In genomic region chr15:85541744-85542143, GRCh38 we compare ENCODE assay signal across 8 cellular contexts.
DNase-seq lines count a peak whose midpoint lies in the region; ATAC-seq and TF ChIP-seq lines count a peak whose summit lies in the region.

No MANE protein-coding gene starts in this region.

- H3K4me1 Mint-ChIP-seq in T-helper 1 cell treated with Interleukin-12 subunit alpha and Interleukin-12 subunit beta and Interleukin-4 antibody, amounts not matched to agents 30 μg/mL and 1 μg/mL, for 36 hours (ENCODE audit: low read depth), result peaks cover 62% of the 10 kb centered on the region
- H3K4me1 Mint-ChIP-seq in nephron progenitor cell, result peaks cover 66% of the 10 kb centered on the region
- peaks cover 46% of the 10 kb centered on the region in 2 donors for H3K4me1 Mint-ChIP-seq in immature natural killer cell

- peak overlapping the region; percentile 29 for H3K27ac Mint-ChIP-seq in T-helper 1 cell treated with Interleukin-12 subunit alpha and Interleukin-12 subunit beta and Interleukin-4 antibody, amounts not matched to agents 30 μg/mL and 1 μg/mL, for 36 hours
- H3K27ac Mint-ChIP-seq in nephron progenitor cell, result peak overlapping the region; percentile 43
- H3K27ac Mint-ChIP-seq in immature natural killer cell, result peak overlapping the region in 2 of 6 donors; percentile 7 to 53

- WGBS in thyroid gland, 2 donors, result 78 to 84% methylated on average over 1 of the region's 1 CpG

- H3K4me3 Mint-ChIP-seq in T-helper 1 cell treated with Interleukin-12 subunit alpha and Interleukin-12 subunit beta and Interleukin-4 antibody, amounts not matched to agents 30 μg/mL and 1 μg/mL, for 36 hours, result no peak overlapping the region
- H3K4me3 Mint-ChIP-seq in nephron progenitor cell (no peak overlapping the region), immature natural killer cell (no peak overlapping the region)

- peak; percentile 53 for ATAC-seq in GM21717 (IDR thresholded peaks at IDR 0.05; ENCODE audit: unreplicated experiment)

- no peaks in the 10 kb centered on the region for H3K27me3 Mint-ChIP-seq in T-helper 1 cell treated with Interleukin-12 subunit alpha and Interleukin-12 subunit beta and Interleukin-4 antibody, amounts not matched to agents 30 μg/mL and 1 μg/mL, for 36 hours (ENCODE audit: low read depth)
- H3K27me3 Mint-ChIP-seq in nephron progenitor cell (ENCODE audit: low read depth, poor library complexity), result no peaks in the 10 kb centered on the region
- H3K27me3 Mint-ChIP-seq in immature natural killer cell (ENCODE audit: low read depth in 3 of 3), result peaks cover 0 to 1% (median 0%) of the 10 kb centered on the region in 3 donors

- TF ChIP-seq POLR2A in thyroid gland (IDR thresholded peaks at IDR 0.05), result no peak

- intact Hi-C loops in thyroid gland (cut with DNase I), result no loop called here

- H3K36me3 Mint-ChIP-seq in T-helper 1 cell treated with Interleukin-12 subunit alpha and Interleukin-12 subunit beta and Interleukin-4 antibody, amounts not matched to agents 30 μg/mL and 1 μg/mL, for 36 hours (ENCODE audit: low read depth), result peaks cover 18% of the 10 kb centered on the region
- peaks cover 54% of the 10 kb centered on the region for H3K36me3 Mint-ChIP-seq in nephron progenitor cell (ENCODE audit: low read depth)
- peaks cover 0 to 6% (median 4%) of the 10 kb centered on the region in 3 donors for H3K36me3 Mint-ChIP-seq in immature natural killer cell

- TF ChIP-seq CTCF in nephron progenitor cell (IDR thresholded peaks at IDR 0.05) (no peak), thyroid gland (IDR thresholded peaks at IDR 0.05) (no peak)

- no peaks in the 10 kb centered on the region for H3K36me3 ChIP-seq in thyroid gland

- H3K4me3 ChIP-seq in thyroid gland (replicated peaks in 1 of 3), result no peak overlapping the region

- DNase-seq in NCI-H748 (lab: John Stamatoyannopoulos, UW; ENCODE audit: unreplicated experiment), result peak; percentile 25
- no peak for DNase-seq in NCI-H748 treated with DMSO at 0.1 percent for 48 hours (lab: John Stamatoyannopoulos, UW)
- no peak for DNase-seq in nephron progenitor cell
- DNase-seq in immature natural killer cell, result no peak
- DNase-seq in cerebellum (ENCODE audit: low spot score), result no peak
- no peak for DNase-seq in thyroid gland

- H3K27ac ChIP-seq in thyroid gland, result peak overlapping the region in 1 of 3 donors; percentile 83

- no peaks in the 10 kb centered on the region for H3K27me3 ChIP-seq in thyroid gland

- no peaks in the 10 kb centered on the region for H3K9me3 Mint-ChIP-seq in T-helper 1 cell treated with Interleukin-12 subunit alpha and Interleukin-12 subunit beta and Interleukin-4 antibody, amounts not matched to agents 30 μg/mL and 1 μg/mL, for 36 hours
- H3K9me3 Mint-ChIP-seq in nephron progenitor cell, result no peaks in the 10 kb centered on the region
- H3K9me3 Mint-ChIP-seq in immature natural killer cell, result no peaks in the 10 kb centered on the region

- peaks cover 62 to 64% of the 10 kb centered on the region in 2 donors for H3K4me1 ChIP-seq in thyroid gland

- no peaks in the 10 kb centered on the region for H3K9me3 ChIP-seq in thyroid gland
